19 cellular contexts compared by ENCODE assay signal in the genomic region with DNA sequence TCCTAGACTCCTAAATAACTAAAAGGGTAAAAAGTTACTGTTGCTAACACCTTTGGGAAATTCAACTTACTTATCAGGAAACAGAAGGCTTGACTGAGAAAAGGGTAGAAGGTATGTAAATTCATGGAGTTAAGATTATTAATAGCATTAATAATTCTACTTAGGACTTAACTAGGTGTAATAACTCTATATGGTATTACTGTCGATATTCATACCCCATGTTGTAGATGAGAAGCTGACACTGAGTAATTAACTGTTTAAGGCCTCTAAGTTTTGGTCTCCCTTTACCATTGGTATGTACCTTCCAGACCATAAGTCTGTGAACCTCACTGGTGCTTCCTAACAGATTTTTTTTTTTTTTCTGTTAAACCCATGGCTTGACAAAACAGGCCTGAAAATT. TPM values are rescaled to one million over a fixed set of nuclear protein-coding genes. Genes with fewer than 3 reads are reported as not detected.
A peak's percentile ranks its signal among the peaks of the same experiment; 100 is the strongest.
DNase-seq lines count a peak whose midpoint lies in the region; ATAC-seq, FAIRE-seq and TF ChIP-seq lines count a peak whose summit lies in the region.
"Had no signal": no experiment of that assay in that cellular context is flagged by ENCODE, and none has a peak within 500 bp of the region (broad histone marks: within the 10 kb centered on the region; RNA-seq: fewer than 3 reads in every experiment).

No MANE protein-coding gene starts in this region.

- H3T11ph ChIP-seq in H9 (ENCODE audit: low read length) = no peak overlapping the region

- H3K27me3 ChIP-seq in A673 (replicated peaks; ENCODE audit: insufficient read depth, low read depth, low read length, poor library complexity) (no peaks in the 10 kb centered on the region), H9 (ENCODE audit: insufficient read depth, low read length) (no peaks in the 10 kb centered on the region), K562 (ENCODE audit: control insufficient read depth in 2 of 2, insufficient read depth in 2 of 2, low read length in 2 of 2) (no peaks in the 10 kb centered on the region), right lobe of liver (no peaks in the 10 kb centered on the region), mammary epithelial cell (ENCODE audit: insufficient read depth, low read length) (no peaks in the 10 kb centered on the region)
- H3K27me3 ChIP-seq: BLaER1 treated with 17β-estradiol and CSF1 and Interleukin-3, amounts not matched to agents 10 nM and 100 nM had no signal

- BruUV-seq in A673 (replicated peaks; lab: Mats Ljungman, UMichigan) = no TSS peak
- BruUV-seq in K562 (replicated peaks; lab: Mats Ljungman, UMichigan) = no TSS peak
- BruUV-seq in mammary epithelial cell (replicated peaks; lab: Mats Ljungman, UMichigan) = no TSS peak

- no peak overlapping the region for H3K4me3 Mint-ChIP-seq in H9
- H3K4me3 Mint-ChIP-seq: CD4-positive, alpha-beta memory T cell had no signal

- peaks cover 14% of the 10 kb centered on the region for H3K79me1 ChIP-seq in H9 (ENCODE audit: insufficient read depth, low read depth, low read length, poor library complexity, severe bottlenecking)

- H3K27ac ChIP-seq in A673 (ENCODE audit: low read depth, low read length, poor library complexity, severe bottlenecking) = peak overlapping the region; percentile 18
- H3K27ac ChIP-seq in H9 (ENCODE audit: insufficient read length, low read depth, low read length) = no peak overlapping the region
- H3K27ac ChIP-seq in K562 (ENCODE audit: extremely low read depth, low read depth, low read length) = no peak overlapping the region
- H3K27ac ChIP-seq in right lobe of liver = peak overlapping the region in 2 of 3 donors; percentile 7 to 74
- H3K27ac ChIP-seq in mammary epithelial cell (ENCODE audit: insufficient read depth, low read depth, low read length) = no peak overlapping the region
- H3K27ac ChIP-seq: A549; BLaER1 treated with 17β-estradiol and CSF1 and Interleukin-3, amounts not matched to agents 10 nM and 100 nM; KMS-11 had no signal

- no peak for FAIRE-seq in K562 (lab: Jason Lieb, UNC)
- FAIRE-seq: A549 had no signal

- no peak overlapping the region for H2AK5ac ChIP-seq in H9 (ENCODE audit: insufficient read length, low read length)

- no peak overlapping the region for H3K14ac ChIP-seq in H9 (ENCODE audit: insufficient read depth, low read length)

- no peak overlapping the region for H3K18ac ChIP-seq in H9 (ENCODE audit: insufficient read length, low read depth, low read length)

- H4K20me1 ChIP-seq in H9 (ENCODE audit: control insufficient read depth, insufficient read depth, insufficient read length) (no peaks in the 10 kb centered on the region), K562 (replicated peaks; ENCODE audit: control insufficient read depth, insufficient read depth, low read length) (peaks cover 18% of the 10 kb centered on the region), mammary epithelial cell (ENCODE audit: insufficient read depth, low read length) (peaks cover 6% of the 10 kb centered on the region)

- peaks cover 9% of the 10 kb centered on the region in 2 experiments; a peak in 3 of 4 replicates for H3K4me1 Mint-ChIP-seq in H9

- H3K9me3 Mint-ChIP-seq in H9 = no peaks in the 10 kb centered on the region
- H3K9me3 Mint-ChIP-seq: CD4-positive, alpha-beta memory T cell; IgD-negative memory B cell had no signal

- no peaks in the 10 kb centered on the region for H3K9me1 ChIP-seq in K562 (ENCODE audit: control insufficient read depth, insufficient read depth, low read length)

- TF ChIP-seq RAD21 in K562 (CRISPR knock-in tag; conservative IDR thresholded peaks at IDR 0.05 in 1 of 2, IDR thresholded peaks at IDR 0.05 in 1 of 2) = no peak

- H4K5ac ChIP-seq in H9 (ENCODE audit: insufficient read length, low read depth, low read length) = no peak overlapping the region

- POLR2A ChIA-PET in A673 (lab: Charles Lee; ENCODE audit: low non-redundant PET) (no interaction called here), K562 (lab: Yijun Ruan, JAX) (interaction anchor here (2.0 kb wide), 1 partner anchor 8 kb away, joined by 8 read pairs; no protein-coding TSS in a partner anchor)

- CTCF ChIA-PET in A673 (lab: Charles Lee) = no interaction called here
- CTCF ChIA-PET in K562 (lab: Yijun Ruan, JAX; ENCODE audit: low intra/inter-chr PET ratio) = no interaction called here
- CTCF ChIA-PET in mammary epithelial cell (lab: Charles Lee; ENCODE audit: low non-redundant PET) = no interaction called here

- intact Hi-C loops in A673 (cut with micrococcal nuclease; ENCODE audit: unreplicated experiment) (no loop called here), K562 (cut with micrococcal nuclease) (no loop called here), right lobe of liver (cut with DNase I) (no loop called here), mammary epithelial cell (cut with micrococcal nuclease) (no loop called here)

- H3K4me1 ChIP-seq in A673 (ENCODE audit: insufficient read depth, low read length, poor library complexity, severe bottlenecking) = peaks cover 6% of the 10 kb centered on the region
- no peaks in the 10 kb centered on the region for H3K4me1 ChIP-seq in H9 (ENCODE audit: insufficient read depth, low read length)
- no peaks in the 10 kb centered on the region for H3K4me1 ChIP-seq in K562 (replicated peaks in 1 of 2; ENCODE audit: control insufficient read depth in 2 of 2, insufficient read depth in 2 of 2, low read length in 2 of 2)
- peaks cover 0 to 35% (median 15%) of the 10 kb centered on the region in 4 donors for H3K4me1 ChIP-seq in right lobe of liver
- H3K4me1 ChIP-seq in mammary epithelial cell (ENCODE audit: insufficient read depth, low read length) = no peaks in the 10 kb centered on the region
- H3K4me1 ChIP-seq: A549 had no signal

- no CpG with 5 or more reads among the region's 1 CpG for WGBS in H9 (ENCODE audit: extremely low coverage, insufficient read length, low lambda C conversion rate)
- 88% methylated on average over 1 of the region's 1 CpG for whole genome bisulfite sequencing in K562 (ENCODE audit: insufficient coverage, low coverage, missing lambda C conversion rate)
- 79% methylated on average over 1 of the region's 1 CpG for WGBS in right lobe of liver (ENCODE audit: insufficient coverage, low coverage, low lambda C conversion rate, missing lambda C conversion rate)
- WGBS in mammary epithelial cell (ENCODE audit: low coverage, missing lambda C conversion rate) = 95% methylated on average over 1 of the region's 1 CpG

- in situ Hi-C loops in K562 (cut with MboI) = no loop called here
- in situ Hi-C loops in mammary epithelial cell (cut with MboI; ENCODE audit: low sequenced_read_pairs in 2 of 2) = no loop called here

- no peak overlapping the region for H3K4ac ChIP-seq in H9 (ENCODE audit: low read depth, low read length)

- dilution Hi-C loops in mammary epithelial cell (cut with HindIII; ENCODE audit: low sequenced_read_pairs) = no loop called here

- no peak overlapping the region for H2AFZ ChIP-seq in H9 (ENCODE audit: low read length)
- H2AFZ ChIP-seq in K562 (ENCODE audit: low read depth, low read length) = no peak overlapping the region
- no peak overlapping the region for H2AFZ ChIP-seq in mammary epithelial cell (ENCODE audit: low read depth, low read length)

- no peak overlapping the region for H2BK5ac ChIP-seq in H9 (ENCODE audit: insufficient read length, low read length)

- no peak overlapping the region for H2BK20ac ChIP-seq in H9 (ENCODE audit: low read depth, low read length, poor library complexity, severe bottlenecking)

- peaks cover 17 to 34% (median 31%) of the 10 kb centered on the region in 3 experiments for H3K36me3 Mint-ChIP-seq in H9 (ENCODE audit: insufficient read depth in 1 of 3, low read depth in 3 of 3)
- H3K36me3 Mint-ChIP-seq: IgD-negative memory B cell had no signal

- no peak overlapping the region for H3K23ac ChIP-seq in H9 (ENCODE audit: insufficient read length, low read depth, low read length)

- DNase-seq in A673 (ENCODE audit: low spot score) (no peak), H9 (no peak), K562 (ENCODE audit: extremely low read depth in 1 of 4, low spot score in 3 of 4) (no peak), right lobe of liver (no peak), A172 (ENCODE audit: low spot score) (no peak), mammary epithelial cell (no peak), cerebellar cortex (ENCODE audit: low spot score) (no peak)
- DNase-seq: CD4-positive, alpha-beta memory T cell; DMS153; DMS79 treated with DMSO at 0.1 percent for 48 hours; EL; GOT3; HCEC 1CT had no signal

- no peak overlapping the region for H2BK12ac ChIP-seq in H9 (ENCODE audit: insufficient read length, low read depth, low read length)

- H3K23me2 ChIP-seq in H9 (ENCODE audit: insufficient read length, low read depth, low read length, poor library complexity, severe bottlenecking) = no peaks in the 10 kb centered on the region

- no peak overlapping the region for H4K8ac ChIP-seq in H9 (replicated peaks; ENCODE audit: insufficient read length, low read depth, low read length)

- H2BK15ac ChIP-seq in H9 (ENCODE audit: low read depth, low read length) = no peak overlapping the region

- H3K27ac Mint-ChIP-seq in H9 = peak overlapping the region in 2 of 3 experiments; percentile 23 to 36; a peak in 4 of 7 replicates

- peaks cover 21% of the 10 kb centered on the region for H3K36me3 ChIP-seq in A673 (ENCODE audit: insufficient read depth, low read length, poor library complexity, severe bottlenecking)
- peaks cover 49% of the 10 kb centered on the region for H3K36me3 ChIP-seq in K562 (ENCODE audit: control insufficient read depth, insufficient read depth, low read length)
- peaks cover 0 to 15% (median under 1%) of the 10 kb centered on the region in 4 donors for H3K36me3 ChIP-seq in right lobe of liver
- H3K36me3 ChIP-seq in mammary epithelial cell (ENCODE audit: insufficient read depth, low read length) = peaks cover 14% of the 10 kb centered on the region

- H3K79me2 ChIP-seq in H9 (ENCODE audit: insufficient read depth, low read length) (no peaks in the 10 kb centered on the region), K562 (ENCODE audit: control insufficient read depth, insufficient read depth, low read length) (peaks cover 79% of the 10 kb centered on the region), mammary epithelial cell (ENCODE audit: insufficient read depth, low read length) (peaks cover 70% of the 10 kb centered on the region)

- H2BK120ac ChIP-seq in H9 (ENCODE audit: low read depth, low read length, poor library complexity, severe bottlenecking) = no peak overlapping the region

- H3K9me3 ChIP-seq in A673 (ENCODE audit: low read depth, low read length, poor library complexity, severe bottlenecking) = no peaks in the 10 kb centered on the region
- no peaks in the 10 kb centered on the region for H3K9me3 ChIP-seq in H9 (ENCODE audit: control insufficient read depth, low read depth, low read length)
- no peaks in the 10 kb centered on the region for H3K9me3 ChIP-seq in K562 (replicated peaks; ENCODE audit: control insufficient read depth, insufficient read depth, low read depth, low read length)
- no peaks in the 10 kb centered on the region for H3K9me3 ChIP-seq in right lobe of liver
- no peaks in the 10 kb centered on the region for H3K9me3 ChIP-seq in mammary epithelial cell (replicated peaks; ENCODE audit: insufficient read depth, low read length)
- H3K9me3 ChIP-seq: A549; BLaER1 treated with 17β-estradiol and CSF1 and Interleukin-3, amounts not matched to agents 10 nM and 100 nM had no signal

- H3K9ac ChIP-seq in H9 (ENCODE audit: extremely low read depth, insufficient read length, low read length) = no peak overlapping the region
- no peak overlapping the region for H3K9ac ChIP-seq in K562 (ENCODE audit: insufficient read depth in 1 of 2, low read depth in 2 of 2, low read length in 2 of 2)
- no peak overlapping the region for H3K9ac ChIP-seq in mammary epithelial cell (ENCODE audit: insufficient read depth, low read length)
- H3K9ac ChIP-seq: BLaER1 treated with 17β-estradiol and CSF1 and Interleukin-3, amounts not matched to agents 10 nM and 100 nM; KMS-11 had no signal

- H4K91ac ChIP-seq in H9 (ENCODE audit: insufficient read length, low read depth, low read length) = no peak overlapping the region

- H3K56ac ChIP-seq in H9 (ENCODE audit: insufficient read length, low read depth, low read length) = no peak overlapping the region

- ATAC-seq in K562 = no peak
- ATAC-seq in right lobe of liver = no peak
- ATAC-seq in GM18868 (IDR thresholded peaks at IDR 0.05; ENCODE audit: unreplicated experiment) = no peak
- ATAC-seq: A549 had no signal

- no peak overlapping the region for H3K4me3 ChIP-seq in A673 (ENCODE audit: low read depth, low read length, poor library complexity, severe bottlenecking)
- no peak overlapping the region for H3K4me3 ChIP-seq in K562
- H3K4me3 ChIP-seq in right lobe of liver = no peak overlapping the region
- no peak overlapping the region for H3K4me3 ChIP-seq in mammary epithelial cell (replicated peaks in 1 of 3; ENCODE audit: insufficient read depth in 1 of 3, low read depth in 2 of 3, low read length in 3 of 3)
- H3K4me3 ChIP-seq: A549; BLaER1 treated with 17β-estradiol and CSF1 and Interleukin-3, amounts not matched to agents 10 nM and 100 nM had no signal

- TF ChIP-seq CTCF in A673 (conservative IDR thresholded peaks at IDR 0.05; ENCODE audit: low read depth, low read length) (no peak), H9 (conservative IDR thresholded peaks at IDR 0.05) (no peak), K562 (IDR thresholded peaks at IDR 0.05 in 2 of 3, conservative IDR thresholded peaks at IDR 0.05 in 1 of 3; ENCODE audit: insufficient read depth in 2 of 3, low read depth in 1 of 3, low read length in 3 of 3) (no peak), right lobe of liver (IDR thresholded peaks at IDR 0.05) (no peak), mammary epithelial cell (conservative IDR thresholded peaks at IDR 0.05 in 1 of 2, IDR thresholded peaks at IDR 0.05 in 1 of 2; ENCODE audit: extremely low read depth in 1 of 2, insufficient read depth in 1 of 2, low read depth in 1 of 2, low read length in 2 of 2) (no peak)

- no peaks in the 10 kb centered on the region for H3K27me3 Mint-ChIP-seq in H9 (ENCODE audit: low read depth)
- H3K27me3 Mint-ChIP-seq: CD4-positive, alpha-beta memory T cell; IgD-negative memory B cell had no signal

- TF ChIP-seq POLR2A in K562 (conservative IDR thresholded peaks at IDR 0.05) (no peak), right lobe of liver (IDR thresholded peaks at IDR 0.05) (no peak)

- no peak overlapping the region for H3K4me2 ChIP-seq in H9 (ENCODE audit: insufficient read depth, insufficient read length, low read length)
- no peak overlapping the region for H3K4me2 ChIP-seq in K562 (ENCODE audit: insufficient read depth, low read length)
- H3K4me2 ChIP-seq in mammary epithelial cell (ENCODE audit: insufficient read depth, low read depth, low read length) = no peak overlapping the region
- H3K4me2 ChIP-seq: A549, KMS-11 had no signal

- no peak for TF ChIP-seq EP300 in K562 (IDR thresholded peaks at IDR 0.05; ENCODE audit: low read length)

RNA-seq across cellular contexts. Expression of a gene that starts 15.4 kb away (rescaled TPM):
- total RNA-seq in A673 (2021) (183 and 188 TPM in 2 replicates), H9 (2021) (188 and 196 TPM in 2 replicates), K562 (2014; rRNA removed) (185 and 193 TPM in 2 replicates), K562 (2014; rRNA removed; fragmentation: Illumina TruSeq; extraction: Trizol) (268 and 311 TPM in 2 replicates), K562 (2015; rRNA removed; fragmentation: Illumina TruSeq; extraction: Trizol) (234 and 252 TPM in 2 replicates), K562 (2021) (171 and 173 TPM in 2 replicates), right lobe of liver (10 to 100 TPM; 41.7 to 68.9 (median 57.8) TPM), mammary epithelial cell (100 to 1,000 TPM; 134 to 150 TPM)
- 16.7 and 46.2 TPM in 2 replicates for total RNA-seq in K562 (2011; cell fraction: chromatin; rRNA removed; ENCODE audit: low replicate concordance)
- total RNA-seq in K562 (2011; cell fraction: nucleolus; rRNA removed) = 17.6 and 18.0 TPM in 2 replicates
- total RNA-seq in K562 (2011; cell fraction: nucleoplasm; rRNA removed) = 33.9 and 56.4 TPM in 2 replicates
- polyA plus RNA-seq in K562 (2011; rRNA removed) (253 and 331 TPM in 2 replicates), K562 (2014; fragmentation: Illumina TruSeq; extraction: Trizol) (239 and 261 TPM in 2 replicates), K562 (2014; fragmentation: Nextera tagmentation; extraction: Ambion mirVana) (100 to 1,000 TPM; 155 to 203 TPM), K562 (2014; rRNA removed) (201 and 204 TPM in 2 replicates), mammary epithelial cell (116 TPM)
- 80.9 and 156 TPM in 2 replicates for polyA plus RNA-seq in K562 (2011; cell fraction: cytosol; rRNA removed)
- polyA plus RNA-seq in K562 (2011; cell fraction: nucleus; rRNA removed) = 32.5 and 59.8 TPM in 2 replicates
- 153 and 176 TPM in 2 replicates for polyA plus RNA-seq in K562 (2012)
- polyA minus RNA-seq in K562 (2011; rRNA and poly(A)+ RNA removed) = 172 and 181 TPM in 2 replicates
- 71.5 and 91.3 TPM in 2 replicates for polyA minus RNA-seq in K562 (2011; cell fraction: cytosol; rRNA and poly(A)+ RNA removed)
- 11.7 and 30.0 TPM in 2 replicates for polyA minus RNA-seq in K562 (2011; cell fraction: nucleus; rRNA and poly(A)+ RNA removed)
- total RNA-seq in A172 (2014; rRNA removed; shearing (Covaris generic)) = 313 and 315 TPM in 2 replicates
- 48.7 TPM for polyA minus RNA-seq in mammary epithelial cell

RNA-seq across cellular contexts. Expression of a gene that starts 27.6 kb away (rescaled TPM):
- total RNA-seq in A673 (2021) (not detected in 2 replicates), H9 (2021) (not detected in 2 replicates), K562 (2014; rRNA removed) (1.3 and 1.4 TPM in 2 replicates), K562 (2014; rRNA removed; fragmentation: Illumina TruSeq; extraction: Trizol) (3.9 and 4.2 TPM in 2 replicates), K562 (2015; rRNA removed; fragmentation: Illumina TruSeq; extraction: Trizol) (2.7 and 3.0 TPM in 2 replicates), K562 (2021) (2.8 and 2.9 TPM in 2 replicates), right lobe of liver (under 1 TPM in 1 of 6 experiments, not detected in 5; 0.02 TPM), mammary epithelial cell (under 1 TPM in 1 of 2 donors, not detected in 1; 0.02 TPM)
- 34.0 and 46.0 TPM in 2 replicates for total RNA-seq in K562 (2011; cell fraction: chromatin; rRNA removed; ENCODE audit: low replicate concordance)
- 2.8 and 5.4 TPM in 2 replicates for total RNA-seq in K562 (2011; cell fraction: nucleolus; rRNA removed)
- 5.0 and 10.5 TPM in 2 replicates for total RNA-seq in K562 (2011; cell fraction: nucleoplasm; rRNA removed)
- polyA plus RNA-seq in K562 (2011; rRNA removed) (4.2 and 6.8 TPM in 2 replicates), K562 (2014; fragmentation: Illumina TruSeq; extraction: Trizol) (1.9 and 2.2 TPM in 2 replicates), K562 (2014; fragmentation: Nextera tagmentation; extraction: Ambion mirVana) (1 to 10 TPM; 1.2 to 1.3 TPM), K562 (2014; rRNA removed) (2.5 and 4.0 TPM in 2 replicates), mammary epithelial cell (not detected)
- 0.49 and 2.6 TPM in 2 replicates for polyA plus RNA-seq in K562 (2011; cell fraction: cytosol; rRNA removed)
- 13.0 and 21.6 TPM in 2 replicates for polyA plus RNA-seq in K562 (2011; cell fraction: nucleus; rRNA removed)
- 2.2 and 3.1 TPM in 2 replicates for polyA plus RNA-seq in K562 (2012)
- 12.4 and 32.0 TPM in 2 replicates for polyA minus RNA-seq in K562 (2011; rRNA and poly(A)+ RNA removed)
- polyA minus RNA-seq in K562 (2011; cell fraction: cytosol; rRNA and poly(A)+ RNA removed) = 1.4 and 2.3 TPM in 2 replicates
- polyA minus RNA-seq in K562 (2011; cell fraction: nucleus; rRNA and poly(A)+ RNA removed) = 7.8 and 27.9 TPM in 2 replicates
- not detected in 2 replicates for total RNA-seq in A172 (2014; rRNA removed; shearing (Covaris generic))
- polyA minus RNA-seq in mammary epithelial cell = not detected
- total RNA-seq: HT-29 had no signal
- polyA plus RNA-seq: A549 had no signal

RNA-seq across cellular contexts. Expression of a gene that starts 47.8 kb away (rescaled TPM):
- total RNA-seq in A673 (2021) (8.0 and 8.7 TPM in 2 replicates), H9 (2021) (7.8 and 8.9 TPM in 2 replicates), K562 (2014; rRNA removed) (0.36 and 0.53 TPM in 2 replicates), K562 (2014; rRNA removed; fragmentation: Illumina TruSeq; extraction: Trizol) (1.0 and 1.1 TPM in 2 replicates), K562 (2015; rRNA removed; fragmentation: Illumina TruSeq; extraction: Trizol) (0.72 and 1.1 TPM in 2 replicates), K562 (2021) (0.83 and 1.5 TPM in 2 replicates), right lobe of liver (1 to 10 TPM; 4.5 to 7.5 (median 5.7) TPM), mammary epithelial cell (10 to 100 TPM; 14.8 to 15.0 TPM)
- total RNA-seq in K562 (2011; cell fraction: chromatin; rRNA removed; ENCODE audit: low replicate concordance) = 11.1 and 16.4 TPM in 2 replicates
- 1.8 and 4.7 TPM in 2 replicates for total RNA-seq in K562 (2011; cell fraction: nucleolus; rRNA removed)
- 4.4 and 5.3 TPM in 2 replicates for total RNA-seq in K562 (2011; cell fraction: nucleoplasm; rRNA removed)
- polyA plus RNA-seq in K562 (2011; rRNA removed) (1.0 and 1.6 TPM in 2 replicates), K562 (2014; fragmentation: Illumina TruSeq; extraction: Trizol) (0.48 and 0.56 TPM in 2 replicates), K562 (2014; fragmentation: Nextera tagmentation; extraction: Ambion mirVana) (under 1 TPM; 0.08 to 0.10 TPM), K562 (2014; rRNA removed) (0.58 and 1.4 TPM in 2 replicates), mammary epithelial cell (3.6 TPM)
- polyA plus RNA-seq in K562 (2011; cell fraction: cytosol; rRNA removed) = 0.37 and 0.65 TPM in 2 replicates
- polyA plus RNA-seq in K562 (2011; cell fraction: nucleus; rRNA removed) = 1.6 and 2.0 TPM in 2 replicates
- polyA plus RNA-seq in K562 (2012) = 0.66 and 1.6 TPM in 2 replicates
- 6.7 and 7.7 TPM in 2 replicates for polyA minus RNA-seq in K562 (2011; rRNA and poly(A)+ RNA removed)
- 0.67 and 1.1 TPM in 2 replicates for polyA minus RNA-seq in K562 (2011; cell fraction: cytosol; rRNA and poly(A)+ RNA removed)
- polyA minus RNA-seq in K562 (2011; cell fraction: nucleus; rRNA and poly(A)+ RNA removed) = 4.3 and 6.8 TPM in 2 replicates
- 6.9 and 8.9 TPM in 2 replicates for total RNA-seq in A172 (2014; rRNA removed; shearing (Covaris generic))
- 73.1 TPM for polyA minus RNA-seq in mammary epithelial cell

Comparison
In these comparisons a context has a peak if more than half of its experiments do, and no peak if none do; other contexts are left out.
1. H3K27ac ChIP-seq: peak in A673 (single experiment) and right lobe of liver (2 of 3); none in H9 (single experiment), K562 (single experiment) and mammary epithelial cell (single experiment).